ENCODE assay signal across 8 cellular contexts in the genomic region with DNA sequence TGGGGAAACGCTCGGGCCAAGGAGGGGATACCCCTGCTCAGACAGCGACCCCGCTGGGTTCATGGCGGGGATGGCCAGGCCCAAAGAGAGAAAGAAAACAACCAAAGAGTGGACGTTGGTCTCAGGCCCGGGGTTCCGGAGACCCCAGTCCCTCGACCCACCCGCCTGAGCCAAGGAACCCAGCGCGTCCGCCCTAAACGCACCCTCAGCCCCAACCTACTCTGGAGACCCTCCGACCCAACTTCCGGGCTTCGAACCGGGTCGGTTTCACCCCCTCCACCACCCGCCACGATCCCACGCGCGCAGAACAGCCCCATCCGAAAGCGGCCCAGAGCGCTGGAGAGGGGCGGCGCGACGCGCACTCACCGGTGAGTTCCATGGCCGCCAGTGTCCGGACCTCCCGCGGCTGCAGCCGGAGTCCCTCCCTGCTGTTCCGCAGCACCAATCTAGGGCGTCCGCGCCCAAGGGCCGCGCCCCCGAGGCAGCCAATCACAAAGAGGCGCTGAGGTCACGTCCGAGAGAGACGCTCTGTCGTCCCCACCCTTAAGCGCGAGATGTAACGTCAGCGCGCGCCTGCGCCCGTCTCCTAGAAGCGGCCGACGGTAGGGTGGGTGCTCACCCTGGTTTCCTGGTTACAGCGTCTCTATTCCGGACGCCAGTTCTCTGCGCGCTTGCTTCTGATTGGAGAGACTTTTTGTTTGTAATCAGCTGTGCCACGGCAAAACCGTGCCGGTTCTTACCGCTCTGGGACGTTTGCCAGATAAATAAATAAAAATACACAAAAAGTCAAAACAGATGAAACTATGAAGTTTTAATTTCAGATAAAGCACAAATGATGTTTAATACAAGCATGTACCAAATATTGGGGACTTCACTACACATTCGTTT. TPM values are rescaled to one million over a fixed set of nuclear protein-coding genes. Genes with fewer than 3 reads are reported as not detected.
DNase-seq lines count a peak whose midpoint lies in the region; TF ChIP-seq lines count a peak whose summit lies in the region.

A gene with protein sequence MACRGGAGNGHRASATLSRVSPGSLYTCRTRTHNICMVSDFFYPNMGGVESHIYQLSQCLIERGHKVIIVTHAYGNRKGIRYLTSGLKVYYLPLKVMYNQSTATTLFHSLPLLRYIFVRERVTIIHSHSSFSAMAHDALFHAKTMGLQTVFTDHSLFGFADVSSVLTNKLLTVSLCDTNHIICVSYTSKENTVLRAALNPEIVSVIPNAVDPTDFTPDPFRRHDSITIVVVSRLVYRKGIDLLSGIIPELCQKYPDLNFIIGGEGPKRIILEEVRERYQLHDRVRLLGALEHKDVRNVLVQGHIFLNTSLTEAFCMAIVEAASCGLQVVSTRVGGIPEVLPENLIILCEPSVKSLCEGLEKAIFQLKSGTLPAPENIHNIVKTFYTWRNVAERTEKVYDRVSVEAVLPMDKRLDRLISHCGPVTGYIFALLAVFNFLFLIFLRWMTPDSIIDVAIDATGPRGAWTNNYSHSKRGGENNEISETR (minus strand): TSS at position 389 of the 888 bp plus-strand sequence. CDS start 3,593 bp downstream, outside the sequence.

- no peaks in the 10 kb centered on the region for H3K9me2 ChIP-seq in MM.1S (replicated peaks; ENCODE audit: insufficient read depth, low read length)

- peak within 1 kb of the TSS; percentile 68 for H3K9ac ChIP-seq in ES-I3 (ENCODE audit: low read depth, low read length)
- peak within 1 kb of the TSS; percentile 84 for H3K9ac ChIP-seq in MM.1S (ENCODE audit: low read length)
- H3K9ac ChIP-seq in stomach smooth muscle (ENCODE audit: low read length in 2 of 2): peak within 1 kb of the TSS; percentile 79 to 80

- peak within 1 kb of the TSS; percentile 97 for H3K27ac Mint-ChIP-seq in neural crest cell (ENCODE audit: unreplicated experiment)

- no peaks in the 10 kb centered on the region for H3K9me3 Mint-ChIP-seq in neural crest cell

- H4K20me1 ChIP-seq in MM.1S (ENCODE audit: insufficient read depth, low read length): no peaks in the 10 kb centered on the region

- peaks cover 6% of the 10 kb centered on the region; the same call in 1 of the 2 replicates for H3K79me2 ChIP-seq in MM.1S (ENCODE audit: low read length)

- H3K4me2 ChIP-seq in MM.1S (ENCODE audit: low read depth, low read length): peak within 1 kb of the TSS; percentile 66

- peaks cover 39% of the 10 kb centered on the region for H3K4me1 Mint-ChIP-seq in neural crest cell

- H3K27me3 Mint-ChIP-seq in neural crest cell (ENCODE audit: low read depth): no peaks in the 10 kb centered on the region

- DNase-seq in HAP-1 (ENCODE audit: low spot score in 2 of 2) (peak; percentile 95 to 98), MM.1S (peak; percentile 95), SIG-M5 (lab: John Stamatoyannopoulos, UW) (peak; percentile 89), activated gamma-delta T cell (lab: John Stamatoyannopoulos, UW) (peak; percentile 91), foreskin fibroblast (peak; percentile 95 to 98), neural crest cell (ENCODE audit: low read depth, low spot score) (peak; percentile 74)

- H3K36me3 Mint-ChIP-seq in neural crest cell (ENCODE audit: low read depth): no peaks in the 10 kb centered on the region

- no peaks in the 10 kb centered on the region for H3F3A ChIP-seq in MM.1S (ENCODE audit: insufficient read depth, low read length)

- H3K9me3 ChIP-seq in ES-I3 (ENCODE audit: control insufficient read depth, insufficient read depth, low read length) (no peaks in the 10 kb centered on the region), HAP-1 (no peaks in the 10 kb centered on the region), MM.1S (replicated peaks; ENCODE audit: insufficient read depth, low read length) (no peaks in the 10 kb centered on the region), stomach smooth muscle (ENCODE audit: control insufficient read depth in 2 of 2, low read length in 2 of 2) (no peaks in the 10 kb centered on the region)

- peak within 1 kb of the TSS; percentile 92 for H3K4me3 Mint-ChIP-seq in neural crest cell

- peak within 1 kb of the TSS; percentile 97 for H3K4me3 ChIP-seq in HAP-1
- peak within 1 kb of the TSS; percentile 83 for H3K4me3 ChIP-seq in MM.1S (ENCODE audit: low read length)
- peak within 1 kb of the TSS; percentile 68 to 80 for H3K4me3 ChIP-seq in foreskin fibroblast (ENCODE audit: low read depth in 1 of 2, low read length in 2 of 2)
- peak within 1 kb of the TSS; percentile 77 to 78 for H3K4me3 ChIP-seq in stomach smooth muscle (ENCODE audit: low read length in 2 of 2)

- H2AFZ ChIP-seq in MM.1S (ENCODE audit: low read length): peak within 1 kb of the TSS; percentile 53

- TF ChIP-seq CTCF in MM.1S (IDR thresholded peaks at IDR 0.05; ENCODE audit: low read length) (no peak), foreskin fibroblast (IDR thresholded peaks at IDR 0.05; ENCODE audit: low read depth, low read length) (no peak), neural crest cell (conservative IDR thresholded peaks at IDR 0.05) (no peak)

- in situ Hi-C loops in HAP-1 (cut with MboI; ENCODE audit: low sequenced_read_pairs): no loop called here

- peaks cover 8% of the 10 kb centered on the region for H3K36me3 ChIP-seq in ES-I3 (ENCODE audit: insufficient read depth, low read length)
- H3K36me3 ChIP-seq in HAP-1 (replicated peaks): peaks cover 24% of the 10 kb centered on the region
- no peaks in the 10 kb centered on the region for H3K36me3 ChIP-seq in MM.1S (replicated peaks; ENCODE audit: insufficient read depth, low read length)
- peaks cover 0 to 5% of the 10 kb centered on the region in 2 donors for H3K36me3 ChIP-seq in stomach smooth muscle (ENCODE audit: control insufficient read depth in 2 of 2, insufficient read depth in 2 of 2, low read length in 2 of 2)

- H3K27ac ChIP-seq in MM.1S (ENCODE audit: low read length) (peak within 1 kb of the TSS; percentile 46; the same call in 1 of the 2 replicates), stomach smooth muscle (ENCODE audit: low read length) (peak within 1 kb of the TSS; percentile 60)

- H3K4me1 ChIP-seq in ES-I3 (ENCODE audit: insufficient read depth, low read length): no peaks in the 10 kb centered on the region
- H3K4me1 ChIP-seq in HAP-1: peaks cover 4% of the 10 kb centered on the region; the same call in 1 of the 2 replicates
- H3K4me1 ChIP-seq in MM.1S (ENCODE audit: low read length): no peaks in the 10 kb centered on the region
- no peaks in the 10 kb centered on the region for H3K4me1 ChIP-seq in stomach smooth muscle (ENCODE audit: control insufficient read depth, insufficient read depth, low read length)

- H3K27me3 ChIP-seq in HAP-1 (ENCODE audit: low read depth) (peaks cover 37% of the 10 kb centered on the region), MM.1S (replicated peaks; ENCODE audit: insufficient read depth, low read length) (no peaks in the 10 kb centered on the region), stomach smooth muscle (ENCODE audit: control insufficient read depth in 1 of 2, insufficient read depth in 2 of 2, low read length in 2 of 2) (peaks cover 0 to 2% of the 10 kb centered on the region in 2 donors)

RNA-seq across cellular contexts. Expression of the gene that starts here (rescaled TPM):
- 23.6 and 26.2 TPM in 2 replicates for total RNA-seq in neural crest cell

Comparison
In these comparisons a context has a peak if more than half of its experiments do, and no peak if none do; other contexts are left out.
1. Peak in every context shown above with its lines: DNase-seq, H3K4me3 ChIP-seq and H3K27ac ChIP-seq.